In the genomic region with DNA sequence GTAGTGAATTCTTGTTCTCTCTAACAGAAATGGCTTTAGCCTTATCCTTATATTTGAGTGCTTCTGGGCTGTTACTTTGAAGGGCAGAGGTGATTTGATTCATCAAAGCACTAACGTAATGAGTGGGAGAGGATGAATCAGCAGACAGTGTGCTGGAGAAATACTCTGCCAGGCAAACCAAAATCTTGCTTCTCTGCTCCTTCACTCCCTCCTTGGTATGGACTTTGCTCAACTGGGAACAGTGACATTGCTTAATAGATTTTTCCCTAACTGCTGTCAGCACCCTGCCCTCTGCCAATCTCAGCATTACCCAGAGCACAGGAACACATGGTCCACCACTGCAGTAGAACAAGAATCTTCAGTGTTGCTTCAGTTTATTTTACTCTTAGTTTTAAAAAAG, we compare ENCODE assay signal across 8 cellular contexts. TPM values are rescaled to one million over a fixed set of nuclear protein-coding genes. Genes with fewer than 3 reads are reported as not detected.
DNase-seq lines count a peak whose midpoint lies in the region; ATAC-seq and TF ChIP-seq lines count a peak whose summit lies in the region.

No MANE protein-coding gene starts in this region.

- no peaks in the 10 kb centered on the region for H3F3A ChIP-seq in neural progenitor cell (ENCODE audit: low read depth)

- no peak for DNase-seq in activated CD4-positive, CD25-positive, alpha-beta regulatory T cell treated with anti-CD3 and anti-CD28 coated beads, Interleukin-2, amount 50 U/mL, for 72 hours
- DNase-seq in activated T-cell treated with anti-CD3 and anti-CD28 coated beads, Interleukin-2, amount 50 U/mL, for 48 hours = peak; percentile 19 to 20
- DNase-seq in hepatocyte (ENCODE audit: low spot score) (peak; percentile 62), suprapubic skin (ENCODE audit: low spot score in 2 of 2) (peak in 1 of 2 donors; percentile 66), testis (no peak), neural progenitor cell (ENCODE audit: low spot score) (no peak)

- no peaks in the 10 kb centered on the region for H3K9me2 ChIP-seq in hepatocyte (replicated peaks; ENCODE audit: insufficient read depth)

- H3K36me3 ChIP-seq in hepatocyte (replicated peaks; ENCODE audit: insufficient read depth, low read depth) (no peaks in the 10 kb centered on the region), suprapubic skin (no peaks in the 10 kb centered on the region), testis (ENCODE audit: low read depth, missing control alignments) (no peaks in the 10 kb centered on the region), neural progenitor cell (no peaks in the 10 kb centered on the region)

- H3K27me3 Mint-ChIP-seq in neural progenitor cell (ENCODE audit: insufficient read depth, low read depth) = peaks cover 1% of the 10 kb centered on the region

- no peaks in the 10 kb centered on the region for H3K4me1 Mint-ChIP-seq in neural progenitor cell

- H3K36me3 Mint-ChIP-seq in neural progenitor cell = peaks cover 20% of the 10 kb centered on the region

- H3K9me3 Mint-ChIP-seq in neural progenitor cell = peaks cover 11% of the 10 kb centered on the region

- H3K79me2 ChIP-seq in hepatocyte (peaks cover 49% of the 10 kb centered on the region), neural progenitor cell (ENCODE audit: low read depth) (peaks cover 10% of the 10 kb centered on the region)

- no peak overlapping the region for H3K4me3 Mint-ChIP-seq in neural progenitor cell

- H3K4me2 ChIP-seq in hepatocyte (peak overlapping the region; percentile 49), neural progenitor cell (no peak overlapping the region)

- H2AFZ ChIP-seq in hepatocyte (no peak overlapping the region), neural progenitor cell (replicated peaks) (no peak overlapping the region)

- WGBS in hepatocyte (ENCODE audit: low lambda C conversion rate, missing lambda C conversion rate) = 14% methylated on average over 1 of the region's 1 CpG
- whole genome bisulfite sequencing in suprapubic skin = 13% methylated on average over 1 of the region's 1 CpG
- WGBS in testis, 2 donors = 19 to 23% methylated on average over 1 of the region's 1 CpG

- H4K20me1 ChIP-seq in hepatocyte (ENCODE audit: insufficient read depth, poor library complexity, severe bottlenecking) (no peaks in the 10 kb centered on the region), neural progenitor cell (ENCODE audit: low read depth) (no peaks in the 10 kb centered on the region)

- no peak for TF ChIP-seq EP300 in suprapubic skin (IDR thresholded peaks at IDR 0.05)

- H3K9ac ChIP-seq in neural progenitor cell = no peak overlapping the region

- H3K27ac Mint-ChIP-seq in neural progenitor cell = no peak overlapping the region

- intact Hi-C loops in testis (cut with DNase I; ENCODE audit: low total_unique reads) = no loop called here

- H3K27me3 ChIP-seq in hepatocyte (no peaks in the 10 kb centered on the region), suprapubic skin (no peaks in the 10 kb centered on the region), testis (no peaks in the 10 kb centered on the region), neural progenitor cell (no peaks in the 10 kb centered on the region)

- peak overlapping the region; percentile 49 for H3K27ac ChIP-seq in hepatocyte
- peak overlapping the region; percentile 46 for H3K27ac ChIP-seq in suprapubic skin
- no peak overlapping the region for H3K27ac ChIP-seq in testis
- no peak overlapping the region for H3K27ac ChIP-seq in neural progenitor cell

- peaks cover 21% of the 10 kb centered on the region for H3K4me1 ChIP-seq in hepatocyte (ENCODE audit: insufficient read depth)
- H3K4me1 ChIP-seq in suprapubic skin = peaks cover 26% of the 10 kb centered on the region
- peaks cover 8% of the 10 kb centered on the region for H3K4me1 ChIP-seq in testis
- H3K4me1 ChIP-seq in neural progenitor cell = no peaks in the 10 kb centered on the region

- ATAC-seq in activated CD4-positive, CD25-positive, alpha-beta regulatory T cell treated with anti-CD3 and anti-CD28 coated beads, Interleukin-2, amount 50 U/mL, for 24 hours = peak; percentile 93 to 97
- ATAC-seq in HG03175 (IDR thresholded peaks at IDR 0.05; ENCODE audit: unreplicated experiment) = no peak

- no peak for TF ChIP-seq CTCF in hepatocyte (IDR thresholded peaks at IDR 0.05; ENCODE audit: poor library complexity)
- TF ChIP-seq CTCF in suprapubic skin (IDR thresholded peaks at IDR 0.05) = no peak
- no peak for TF ChIP-seq CTCF in testis (IDR thresholded peaks at IDR 0.05)
- TF ChIP-seq CTCF in neural progenitor cell (IDR thresholded peaks at IDR 0.05) = no peak

- H3K9me3 ChIP-seq in hepatocyte (ENCODE audit: low read depth) (no peaks in the 10 kb centered on the region), suprapubic skin (no peaks in the 10 kb centered on the region), testis (no peaks in the 10 kb centered on the region), neural progenitor cell (ENCODE audit: low read depth) (no peaks in the 10 kb centered on the region)

- TF ChIP-seq POLR2A in suprapubic skin (IDR thresholded peaks at IDR 0.05) = no peak
- TF ChIP-seq POLR2A in testis (IDR thresholded peaks at IDR 0.05) = no peak

- H3K4me3 ChIP-seq in hepatocyte (no peak overlapping the region), suprapubic skin (no peak overlapping the region), testis (no peak overlapping the region), neural progenitor cell (no peak overlapping the region)

RNA-seq across cellular contexts. Expression of a gene that starts 56.0 kb away (rescaled TPM):
- total RNA-seq in hepatocyte (121 and 122 TPM in 2 replicates), suprapubic skin (100 to 1,000 TPM in 2 of 4 donors, 10 to 100 TPM in 2; 90.5 to 148 (median 115) TPM), testis (10 to 100 TPM; 86.1 to 86.8 TPM), neural progenitor cell (ENCODE audit: low replicate concordance) (48.6 and 68.4 TPM in 2 replicates)
- polyA plus RNA-seq in hepatocyte (88.7 and 97.1 TPM in 2 replicates), testis (ENCODE audit: insufficient read depth, low read depth, low replicate concordance) (45.5 TPM)

Comparison
In these comparisons a context has a peak if more than half of its experiments do, and no peak if none do; other contexts are left out.
1. DNase-seq: peak in activated T-cell treated with anti-CD3 and anti-CD28 coated beads, Interleukin-2, amount 50 U/mL, for 48 hours (2 of 2) and hepatocyte (single experiment); none in activated CD4-positive, CD25-positive, alpha-beta regulatory T cell treated with anti-CD3 and anti-CD28 coated beads, Interleukin-2, amount 50 U/mL, for 72 hours (single experiment), testis (single experiment) and neural progenitor cell (single experiment).
2. H3K27ac ChIP-seq: peak in hepatocyte (single experiment) and suprapubic skin (single experiment); none in testis (0 of 2) and neural progenitor cell (single experiment).